1 cellular context compared by ENCODE assay signal in the genomic region with DNA sequence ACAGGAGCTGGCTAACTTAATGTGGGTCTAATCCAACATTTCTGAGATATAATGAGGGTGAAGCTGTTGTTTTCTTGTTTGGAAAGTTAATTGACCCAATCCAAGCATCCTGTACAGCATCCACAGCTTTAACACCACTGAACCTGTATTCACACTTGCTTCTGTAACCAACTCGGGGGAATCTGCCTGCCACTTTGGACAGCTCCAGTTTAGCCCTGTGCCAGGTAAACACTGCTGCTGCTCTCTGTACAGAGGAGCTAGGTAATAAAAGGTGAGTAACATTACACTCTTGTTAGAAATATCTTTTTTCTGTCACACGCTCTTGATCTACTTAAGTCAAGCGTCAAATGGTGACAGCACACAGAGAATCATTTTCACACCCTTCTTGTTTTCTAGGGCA.
A peak's percentile ranks its signal among the peaks of the same experiment; 100 is the strongest.
TF ChIP-seq lines count a peak whose summit lies in the region.

No MANE protein-coding gene starts in this region.

TF ChIP-seq in HepG2, 621 proteins besides CTCF, POLR2A, EP300 and RAD21:
- TF ChIP-seq, protein P1, sequence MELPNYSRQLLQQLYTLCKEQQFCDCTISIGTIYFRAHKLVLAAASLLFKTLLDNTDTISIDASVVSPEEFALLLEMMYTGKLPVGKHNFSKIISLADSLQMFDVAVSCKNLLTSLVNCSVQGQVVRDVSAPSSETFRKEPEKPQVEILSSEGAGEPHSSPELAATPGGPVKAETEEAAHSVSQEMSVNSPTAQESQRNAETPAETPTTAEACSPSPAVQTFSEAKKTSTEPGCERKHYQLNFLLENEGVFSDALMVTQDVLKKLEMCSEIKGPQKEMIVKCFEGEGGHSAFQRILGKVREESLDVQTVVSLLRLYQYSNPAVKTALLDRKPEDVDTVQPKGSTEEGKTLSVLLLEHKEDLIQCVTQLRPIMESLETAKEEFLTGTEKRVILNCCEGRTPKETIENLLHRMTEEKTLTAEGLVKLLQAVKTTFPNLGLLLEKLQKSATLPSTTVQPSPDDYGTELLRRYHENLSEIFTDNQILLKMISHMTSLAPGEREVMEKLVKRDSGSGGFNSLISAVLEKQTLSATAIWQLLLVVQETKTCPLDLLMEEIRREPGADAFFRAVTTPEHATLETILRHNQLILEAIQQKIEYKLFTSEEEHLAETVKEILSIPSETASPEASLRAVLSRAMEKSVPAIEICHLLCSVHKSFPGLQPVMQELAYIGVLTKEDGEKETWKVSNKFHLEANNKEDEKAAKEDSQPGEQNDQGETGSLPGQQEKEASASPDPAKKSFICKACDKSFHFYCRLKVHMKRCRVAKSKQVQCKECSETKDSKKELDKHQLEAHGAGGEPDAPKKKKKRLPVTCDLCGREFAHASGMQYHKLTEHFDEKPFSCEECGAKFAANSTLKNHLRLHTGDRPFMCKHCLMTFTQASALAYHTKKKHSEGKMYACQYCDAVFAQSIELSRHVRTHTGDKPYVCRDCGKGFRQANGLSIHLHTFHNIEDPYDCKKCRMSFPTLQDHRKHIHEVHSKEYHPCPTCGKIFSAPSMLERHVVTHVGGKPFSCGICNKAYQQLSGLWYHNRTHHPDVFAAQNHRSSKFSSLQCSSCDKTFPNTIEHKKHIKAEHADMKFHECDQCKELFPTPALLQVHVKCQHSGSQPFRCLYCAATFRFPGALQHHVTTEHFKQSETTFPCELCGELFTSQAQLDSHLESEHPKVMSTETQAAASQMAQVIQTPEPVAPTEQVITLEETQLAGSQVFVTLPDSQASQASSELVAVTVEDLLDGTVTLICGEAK (IDR thresholded peaks at IDR 0.05): no peak
- TF ChIP-seq, protein P1 (CRISPR knock-in tag; IDR thresholded peaks at IDR 0.05): no peak
- TF ChIP-seq, protein P2, sequence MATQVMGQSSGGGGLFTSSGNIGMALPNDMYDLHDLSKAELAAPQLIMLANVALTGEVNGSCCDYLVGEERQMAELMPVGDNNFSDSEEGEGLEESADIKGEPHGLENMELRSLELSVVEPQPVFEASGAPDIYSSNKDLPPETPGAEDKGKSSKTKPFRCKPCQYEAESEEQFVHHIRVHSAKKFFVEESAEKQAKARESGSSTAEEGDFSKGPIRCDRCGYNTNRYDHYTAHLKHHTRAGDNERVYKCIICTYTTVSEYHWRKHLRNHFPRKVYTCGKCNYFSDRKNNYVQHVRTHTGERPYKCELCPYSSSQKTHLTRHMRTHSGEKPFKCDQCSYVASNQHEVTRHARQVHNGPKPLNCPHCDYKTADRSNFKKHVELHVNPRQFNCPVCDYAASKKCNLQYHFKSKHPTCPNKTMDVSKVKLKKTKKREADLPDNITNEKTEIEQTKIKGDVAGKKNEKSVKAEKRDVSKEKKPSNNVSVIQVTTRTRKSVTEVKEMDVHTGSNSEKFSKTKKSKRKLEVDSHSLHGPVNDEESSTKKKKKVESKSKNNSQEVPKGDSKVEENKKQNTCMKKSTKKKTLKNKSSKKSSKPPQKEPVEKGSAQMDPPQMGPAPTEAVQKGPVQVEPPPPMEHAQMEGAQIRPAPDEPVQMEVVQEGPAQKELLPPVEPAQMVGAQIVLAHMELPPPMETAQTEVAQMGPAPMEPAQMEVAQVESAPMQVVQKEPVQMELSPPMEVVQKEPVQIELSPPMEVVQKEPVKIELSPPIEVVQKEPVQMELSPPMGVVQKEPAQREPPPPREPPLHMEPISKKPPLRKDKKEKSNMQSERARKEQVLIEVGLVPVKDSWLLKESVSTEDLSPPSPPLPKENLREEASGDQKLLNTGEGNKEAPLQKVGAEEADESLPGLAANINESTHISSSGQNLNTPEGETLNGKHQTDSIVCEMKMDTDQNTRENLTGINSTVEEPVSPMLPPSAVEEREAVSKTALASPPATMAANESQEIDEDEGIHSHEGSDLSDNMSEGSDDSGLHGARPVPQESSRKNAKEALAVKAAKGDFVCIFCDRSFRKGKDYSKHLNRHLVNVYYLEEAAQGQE (IDR thresholded peaks at IDR 0.05; ENCODE audit: borderline replicate concordance in 1 of 2, low read depth in 1 of 2, low read length in 2 of 2): peak in 1 of 2 experiments; percentile 77; a peak in 3 of 4 replicates
TF ChIP-seq in HepG2: peak in this region for 1.
